ENCODE assay signal across 9 cellular contexts in genomic region chr3:98770261-98771039, GRCh38. TPM values are rescaled to one million over a fixed set of nuclear protein-coding genes. Genes with fewer than 3 reads are reported as not detected.
DNase-seq lines count a peak whose midpoint lies in the region; ATAC-seq, FAIRE-seq and TF ChIP-seq lines count a peak whose summit lies in the region.
"Had no signal": no experiment of that assay in that cellular context is flagged by ENCODE, and none has a peak within 500 bp of the region (broad histone marks: within the 10 kb centered on the region; RNA-seq: fewer than 3 reads in every experiment).

No MANE protein-coding gene starts in this region.

- H3K36me3 Mint-ChIP-seq in progenitor cell of endocrine pancreas (ENCODE audit: insufficient read depth), result peaks cover 10% of the 10 kb centered on the region

- intact Hi-C loops in body of pancreas (cut with DNase I) (no loop called here), esophagus muscularis mucosa (cut with DNase I) (no loop called here)

- peak overlapping the region; percentile 37 to 84 (median 80) for H3K27ac ChIP-seq in body of pancreas
- H3K27ac ChIP-seq in esophagus muscularis mucosa (replicated peaks in 1 of 4), result no peak overlapping the region
- H3K27ac ChIP-seq: vagina had no signal

- H3K36me3 ChIP-seq in body of pancreas (replicated peaks in 1 of 2; ENCODE audit: insufficient read depth in 1 of 2, low read depth in 2 of 2) (no peaks in the 10 kb centered on the region), esophagus muscularis mucosa (no peaks in the 10 kb centered on the region)
- H3K36me3 ChIP-seq: vagina had no signal

- H3K27me3 Mint-ChIP-seq in progenitor cell of endocrine pancreas, result no peaks in the 10 kb centered on the region

- no peaks in the 10 kb centered on the region for H3K9me3 Mint-ChIP-seq in progenitor cell of endocrine pancreas (ENCODE audit: low read depth)

- H3K9me3 ChIP-seq in body of pancreas (no peaks in the 10 kb centered on the region), esophagus muscularis mucosa (no peaks in the 10 kb centered on the region)
- H3K9me3 ChIP-seq: vagina had no signal

- peak; percentile 53 for FAIRE-seq in GM19239 (lab: Jason Lieb, UNC)

- TF ChIP-seq EP300 in esophagus muscularis mucosa (IDR thresholded peaks at IDR 0.05), result no peak

- H3K4me1 ChIP-seq in body of pancreas (peaks cover 15% of the 10 kb centered on the region), esophagus muscularis mucosa (peaks cover 0 to 24% (median 14%) of the 10 kb centered on the region in 4 donors)
- H3K4me1 ChIP-seq: vagina had no signal

- no peak for DNase-seq in GM19239 (ENCODE audit: insufficient read length, low spot score)
- peak; percentile 31 to 69 (median 52) for DNase-seq in body of pancreas
- no peak for DNase-seq in progenitor cell of endocrine pancreas (ENCODE audit: low spot score, unreplicated experiment)
- DNase-seq in esophagus muscularis mucosa (ENCODE audit: extremely low spot score), result no peak
- DNase-seq in A172 (ENCODE audit: low spot score), result no peak
- no peak for DNase-seq in activated T-cell treated with anti-CD3 and anti-CD28 coated beads, Interleukin-2, amount 50 U/mL, for 48 hours
- no peak for DNase-seq in OCI-M1 (lab: John Stamatoyannopoulos, UW)

- no peak overlapping the region for H3K4me3 Mint-ChIP-seq in progenitor cell of endocrine pancreas (ENCODE audit: low read depth)

- TF ChIP-seq POLR2A in body of pancreas (IDR thresholded peaks at IDR 0.05) (peak in 1 of 3 donors; percentile 21), esophagus muscularis mucosa (IDR thresholded peaks at IDR 0.05; ENCODE audit: low read depth) (no peak)

- H3K27ac Mint-ChIP-seq in progenitor cell of endocrine pancreas, result peak overlapping the region; percentile 64

- peaks cover 32% of the 10 kb centered on the region for H3K4me1 Mint-ChIP-seq in progenitor cell of endocrine pancreas (ENCODE audit: low read depth)

- WGBS in body of pancreas, 2 donors, result 36% methylated on average over 8 of the region's 8 CpGs
- 89% methylated on average over 8 of the region's 8 CpGs for WGBS in esophagus muscularis mucosa

- H3K27me3 ChIP-seq in body of pancreas (no peaks in the 10 kb centered on the region), esophagus muscularis mucosa (no peaks in the 10 kb centered on the region)
- H3K27me3 ChIP-seq: vagina had no signal

- H3K4me3 ChIP-seq in body of pancreas (no peak overlapping the region), esophagus muscularis mucosa (no peak overlapping the region)
- H3K4me3 ChIP-seq: vagina had no signal

- TF ChIP-seq CTCF in body of pancreas (IDR thresholded peaks at IDR 0.05) (no peak), progenitor cell of endocrine pancreas (IDR thresholded peaks at IDR 0.05; ENCODE audit: unreplicated experiment) (no peak), esophagus muscularis mucosa (IDR thresholded peaks at IDR 0.05) (no peak)

- ATAC-seq in HG02884 (IDR thresholded peaks at IDR 0.05; ENCODE audit: unreplicated experiment), result peak; percentile 73
- ATAC-seq in body of pancreas, result peak; percentile 87

RNA-seq across cellular contexts. Expression of gene ST3GAL6, which starts 7.3 kb away (rescaled TPM):
- 10 to 100 TPM in 1 of 2 donors, 1 to 10 TPM in 1; 8.0 to 35.3 TPM for total RNA-seq in body of pancreas
- total RNA-seq in progenitor cell of endocrine pancreas, result 46.8 and 49.2 TPM in 2 replicates
- total RNA-seq in esophagus muscularis mucosa, result 10 to 100 TPM in 1 of 4 donors, 1 to 10 TPM in 3; 3.3 to 10.8 (median 4.6) TPM
- total RNA-seq in A172 (2014; rRNA removed; shearing (Covaris generic)), result 4.0 and 11.1 TPM in 2 replicates

Comparison
In these comparisons a context has a peak if more than half of its experiments do, and no peak if none do; other contexts are left out.
1. DNase-seq: peak in body of pancreas (4 of 4); none in GM19239 (single experiment), progenitor cell of endocrine pancreas (single experiment), esophagus muscularis mucosa (single experiment), A172 (single experiment), activated T-cell treated with anti-CD3 and anti-CD28 coated beads, Interleukin-2, amount 50 U/mL, for 48 hours (0 of 2) and OCI-M1 (single experiment).
2. H3K27ac ChIP-seq: peak in body of pancreas (4 of 4); none in esophagus muscularis mucosa (0 of 4).